In the genomic region with DNA sequence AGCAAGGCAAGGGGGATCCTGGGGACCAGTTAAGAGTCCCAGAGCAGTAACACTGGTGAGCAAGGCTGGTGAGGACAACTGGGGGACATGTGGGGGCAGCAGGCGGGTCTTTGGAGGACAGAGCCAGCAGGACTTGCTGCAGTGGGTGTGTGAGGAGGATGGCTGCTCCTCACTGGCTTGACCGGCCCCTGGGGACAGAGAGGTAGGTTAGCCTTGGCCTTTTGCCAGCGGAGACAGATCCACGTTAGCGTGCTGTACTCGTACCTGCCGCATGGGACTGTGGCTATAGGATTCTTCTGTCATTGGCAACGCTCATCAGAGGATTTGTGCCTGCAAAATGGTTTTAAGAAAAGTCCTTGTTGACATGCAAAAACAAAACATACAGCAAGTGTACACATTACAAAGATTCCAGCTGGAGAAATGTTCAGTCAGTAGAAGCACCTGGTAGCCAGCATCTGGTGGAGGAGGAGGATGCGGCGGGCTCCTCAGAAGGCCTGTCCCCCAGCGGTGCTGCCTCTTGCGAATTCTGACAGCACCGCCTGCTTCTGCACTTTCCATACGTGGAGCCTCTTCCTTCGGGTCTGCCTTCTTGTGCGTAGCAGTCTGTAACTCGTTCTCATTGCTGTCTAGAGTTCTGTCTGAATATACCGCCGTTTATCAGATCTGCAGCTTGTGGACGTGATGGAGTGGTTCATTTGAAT, we compare ENCODE assay signal across 31 cellular contexts.
A peak's percentile ranks its signal among the peaks of the same experiment; 100 is the strongest.
DNase-seq lines count a peak whose midpoint lies in the region; ATAC-seq and TF ChIP-seq lines count a peak whose summit lies in the region.
"Had no signal": no experiment of that assay in that cellular context is flagged by ENCODE, and none has a peak within 500 bp of the region (broad histone marks: within the 10 kb centered on the region; RNA-seq: fewer than 3 reads in every experiment).

No MANE protein-coding gene starts in this region.

- no peak overlapping the region for H3K4me2 ChIP-seq in osteoblast (ENCODE audit: insufficient read depth, low read length)
- H3K4me2 ChIP-seq: A549, PC-9, SK-N-SH had no signal

- peaks cover 70% of the 10 kb centered on the region for H3K36me3 ChIP-seq in osteoblast (ENCODE audit: insufficient read depth, low read length)

- no peak overlapping the region for H3K4me3 ChIP-seq in osteoblast (ENCODE audit: insufficient read depth, low read length)
- H3K4me3 ChIP-seq: A549, pancreas, PC-9 had no signal

- H3K27ac Mint-ChIP-seq in T-helper 2 cell treated with Interferon-gamma antibody and Interleukin-4, amounts not matched to agents 5 μg/mL and 100 μg/mL, for 36 hours: peak overlapping the region; percentile 2
- H3K27ac Mint-ChIP-seq in activated T-helper 17 cell treated with anti-CD3 and anti-CD28 coated beads, Interleukin-2, amount 50 U/mL, for 72 hours: peak overlapping the region; percentile 69
- H3K27ac Mint-ChIP-seq: activated CD4-positive, alpha-beta memory T cell treated with anti-CD3 and anti-CD28 coated beads for 36 hours; HFFc6; nephron; T-helper 1 cell treated with Interleukin-12 subunit alpha and Interleukin-12 subunit beta and Interleukin-4 antibody, amounts not matched to agents 30 μg/mL and 1 μg/mL, for 36 hours had no signal

- no peak overlapping the region for H3K27ac ChIP-seq in osteoblast (ENCODE audit: low read depth, low read length)
- H3K27ac ChIP-seq: A549, epithelial cell of prostate, pancreas, PC-9 had no signal

- no peaks in the 10 kb centered on the region for H3K9me3 Mint-ChIP-seq in T-helper 2 cell treated with Interferon-gamma antibody and Interleukin-4, amounts not matched to agents 5 μg/mL and 100 μg/mL, for 36 hours
- no peaks in the 10 kb centered on the region for H3K9me3 Mint-ChIP-seq in activated T-helper 17 cell treated with anti-CD3 and anti-CD28 coated beads, Interleukin-2, amount 50 U/mL, for 72 hours
- H3K9me3 Mint-ChIP-seq: activated CD4-positive, alpha-beta memory T cell treated with anti-CD3 and anti-CD28 coated beads for 36 hours; activated naive CD4-positive, alpha-beta T cell treated with anti-CD3 and anti-CD28 coated beads, Interleukin-2, amount 50 U/mL, for 72 hours; HFFc6; nephron; T-helper 1 cell treated with Interleukin-12 subunit alpha and Interleukin-12 subunit beta and Interleukin-4 antibody, amounts not matched to agents 30 μg/mL and 1 μg/mL, for 36 hours had no signal

- no peak for DNase-seq in T-helper 2 cell treated with Interferon-gamma antibody and Interleukin-4, amounts not matched to agents 5 μg/mL and 100 μg/mL, for 36 hours (ENCODE audit: low spot score)
- DNase-seq in T-helper 2 cell: no peak
- peak; percentile 48 for DNase-seq in DMS79 (lab: John Stamatoyannopoulos, UW)
- DNase-seq in osteoblast (ENCODE audit: insufficient read length, low spot score, missing footprints): peak; percentile 35
- no peak for DNase-seq in COLO829 (ENCODE audit: low spot score)
- no peak for DNase-seq in nucleus accumbens (lab: John Stamatoyannopoulos, UW)
- DNase-seq: activated CD4-positive, alpha-beta memory T cell treated with anti-CD3 and anti-CD28 coated beads for 36 hours; activated CD4-positive, alpha-beta T cell treated with anti-CD3 and anti-CD28 coated beads for 1 hour; activated CD8-positive, alpha-beta memory T cell treated with anti-CD3 and anti-CD28 coated beads, Interleukin-2, amount 50 U/mL, for 4 hours; activated effector memory CD4-positive, alpha-beta T cell treated with Interleukin-2 at 50 U/mL for 16 hours; anterior cingulate cortex; GOT3; HFFc6; hypothalamus; left cardiac atrium; NCI-H1092; NCI-H1694; NCI-H2171; NCI-H524 treated with DMSO at 0.1 percent for 48 hours; pancreas; PC-9; SK-N-SH; stimulated activated naive CD8-positive, alpha-beta T cell treated with anti-CD3 and anti-CD28 coated beads, Interleukin-15, Interleukin-2, amounts not matched to agents 100 U/mL and 50 U/mL, for 24 hours had no signal

- H3K36me3 Mint-ChIP-seq in T-helper 2 cell treated with Interferon-gamma antibody and Interleukin-4, amounts not matched to agents 5 μg/mL and 100 μg/mL, for 36 hours (ENCODE audit: low read depth): peaks cover 45% of the 10 kb centered on the region
- peaks cover 97% of the 10 kb centered on the region for H3K36me3 Mint-ChIP-seq in activated T-helper 17 cell treated with anti-CD3 and anti-CD28 coated beads, Interleukin-2, amount 50 U/mL, for 72 hours (ENCODE audit: low read depth)

- no peak overlapping the region for H3K4me3 Mint-ChIP-seq in T-helper 2 cell treated with Interferon-gamma antibody and Interleukin-4, amounts not matched to agents 5 μg/mL and 100 μg/mL, for 36 hours
- H3K4me3 Mint-ChIP-seq in activated T-helper 17 cell treated with anti-CD3 and anti-CD28 coated beads, Interleukin-2, amount 50 U/mL, for 72 hours: no peak overlapping the region
- H3K4me3 Mint-ChIP-seq: activated CD4-positive, alpha-beta memory T cell treated with anti-CD3 and anti-CD28 coated beads for 36 hours; HFFc6; nephron; T-helper 1 cell treated with Interleukin-12 subunit alpha and Interleukin-12 subunit beta and Interleukin-4 antibody, amounts not matched to agents 30 μg/mL and 1 μg/mL, for 36 hours had no signal

- no peak for ATAC-seq in activated T-helper 17 cell treated with anti-CD3 and anti-CD28 coated beads, Interleukin-2, amount 50 U/mL, for 72 hours (replicated peaks)
- no peak for ATAC-seq in GM21528 (IDR thresholded peaks at IDR 0.05; ENCODE audit: low FRiP score, unreplicated experiment)
- ATAC-seq: A549; activated naive CD4-positive, alpha-beta T cell treated with anti-CD3 and anti-CD28 coated beads, Interleukin-2, amount 50 U/mL, for 72 hours; left cardiac atrium; pancreas; Right ventricle myocardium inferior; stimulated activated naive CD8-positive, alpha-beta T cell treated with anti-CD3 and anti-CD28 coated beads, Interleukin-15, Interleukin-2, amounts not matched to agents 100 U/mL and 50 U/mL, for 24 hours had no signal

- peaks cover 1% of the 10 kb centered on the region for H3K4me1 ChIP-seq in osteoblast (ENCODE audit: insufficient read depth, low read length)
- H3K4me1 ChIP-seq: A549, pancreas had no signal

- H2AFZ ChIP-seq in osteoblast (ENCODE audit: low read length): no peak overlapping the region
- H2AFZ ChIP-seq: PC-9 had no signal

- no peaks in the 10 kb centered on the region for H3K27me3 Mint-ChIP-seq in T-helper 2 cell treated with Interferon-gamma antibody and Interleukin-4, amounts not matched to agents 5 μg/mL and 100 μg/mL, for 36 hours (ENCODE audit: low read depth)
- no peaks in the 10 kb centered on the region for H3K27me3 Mint-ChIP-seq in activated T-helper 17 cell treated with anti-CD3 and anti-CD28 coated beads, Interleukin-2, amount 50 U/mL, for 72 hours
- H3K27me3 Mint-ChIP-seq: activated CD4-positive, alpha-beta memory T cell treated with anti-CD3 and anti-CD28 coated beads for 36 hours had no signal

- H3K4me1 Mint-ChIP-seq in T-helper 2 cell treated with Interferon-gamma antibody and Interleukin-4, amounts not matched to agents 5 μg/mL and 100 μg/mL, for 36 hours (ENCODE audit: low read depth): peaks cover 6% of the 10 kb centered on the region
- peaks cover 4% of the 10 kb centered on the region for H3K4me1 Mint-ChIP-seq in activated T-helper 17 cell treated with anti-CD3 and anti-CD28 coated beads, Interleukin-2, amount 50 U/mL, for 72 hours
- H3K4me1 Mint-ChIP-seq: nephron had no signal

- H3K27me3 ChIP-seq in osteoblast (ENCODE audit: insufficient read depth, low read length): no peaks in the 10 kb centered on the region
- H3K27me3 ChIP-seq: pancreas had no signal

- peaks cover 19% of the 10 kb centered on the region for H4K20me1 ChIP-seq in osteoblast (ENCODE audit: insufficient read depth, low read length)

- H3K9me3 ChIP-seq in osteoblast (ENCODE audit: low read depth, low read length): no peaks in the 10 kb centered on the region
- H3K9me3 ChIP-seq: A549, pancreas, SK-N-SH had no signal

- H3K79me2 ChIP-seq in osteoblast (ENCODE audit: insufficient read depth, low read length): peaks cover 25% of the 10 kb centered on the region

- no peak for TF ChIP-seq CTCF in osteoblast (IDR thresholded peaks at IDR 0.05; ENCODE audit: extremely low read depth, low read depth, low read length)

Comparison
In these comparisons a context has a peak if more than half of its experiments do, and no peak if none do; other contexts are left out.
1. DNase-seq: peak in DMS79 (single experiment) and osteoblast (single experiment); none in T-helper 2 cell treated with Interferon-gamma antibody and Interleukin-4, amounts not matched to agents 5 μg/mL and 100 μg/mL, for 36 hours (single experiment), T-helper 2 cell (0 of 5), COLO829 (single experiment) and nucleus accumbens (0 of 56).